In genomic region chr18:5296706-5297320, GRCh38 we compare ENCODE assay signal across 8 cellular contexts. TPM values are rescaled to one million over a fixed set of nuclear protein-coding genes. Genes with fewer than 3 reads are reported as not detected.
DNase-seq lines count a peak whose midpoint lies in the region; ATAC-seq and TF ChIP-seq lines count a peak whose summit lies in the region.

No MANE protein-coding gene starts in this region.

- H3K27ac Mint-ChIP-seq in IgD-negative memory B cell = peak overlapping the region; percentile 92 to 97 (median 96)
- peak overlapping the region; percentile 96 to 100 (median 99) for H3K27ac Mint-ChIP-seq in nephron
- peak overlapping the region; percentile 97 to 99 for H3K27ac Mint-ChIP-seq in stimulated activated naive CD8-positive, alpha-beta T cell treated with anti-CD3 and anti-CD28 coated beads, Interleukin-15, amount 100 ng/mL, for 72 hours

- peaks cover 11 to 21% (median 11%) of the 10 kb centered on the region in 3 donors for H3K4me1 Mint-ChIP-seq in IgD-negative memory B cell
- peaks cover 15% of the 10 kb centered on the region for H3K4me1 Mint-ChIP-seq in nephron
- peaks cover 31% of the 10 kb centered on the region for H3K4me1 Mint-ChIP-seq in stimulated activated naive CD8-positive, alpha-beta T cell treated with anti-CD3 and anti-CD28 coated beads, Interleukin-15, amount 100 ng/mL, for 72 hours

- TF ChIP-seq CTCF in fibroblast of villous mesenchyme (IDR thresholded peaks at IDR 0.05; ENCODE audit: insufficient read depth, low read depth, low read length) (no peak), nephron (IDR thresholded peaks at IDR 0.05; ENCODE audit: unreplicated experiment in 3 of 3) (no peak)

- H3K4me3 Mint-ChIP-seq in IgD-negative memory B cell (peak overlapping the region; percentile 90 to 99 (median 97)), nephron (peak overlapping the region; percentile 88 to 96 (median 94))
- H3K4me3 Mint-ChIP-seq in stimulated activated naive CD8-positive, alpha-beta T cell treated with anti-CD3 and anti-CD28 coated beads, Interleukin-15, amount 100 ng/mL, for 72 hours = peak overlapping the region; percentile 92 to 93

- peak overlapping the region; percentile 75 for H3K4me3 ChIP-seq in fibroblast of villous mesenchyme (ENCODE audit: low read depth, low read length)

- peak; percentile 19 for ATAC-seq in GM21619 (IDR thresholded peaks at IDR 0.05; ENCODE audit: unreplicated experiment)
- peak; percentile 44 for ATAC-seq in stimulated activated naive CD8-positive, alpha-beta T cell treated with anti-CD3 and anti-CD28 coated beads, Interleukin-15, amount 100 ng/mL, for 72 hours

- H3K9me3 Mint-ChIP-seq in IgD-negative memory B cell = no peaks in the 10 kb centered on the region
- no peaks in the 10 kb centered on the region for H3K9me3 Mint-ChIP-seq in nephron
- no peaks in the 10 kb centered on the region for H3K9me3 Mint-ChIP-seq in stimulated activated naive CD8-positive, alpha-beta T cell treated with anti-CD3 and anti-CD28 coated beads, Interleukin-15, amount 100 ng/mL, for 72 hours

- DNase-seq in D341Med (ENCODE audit: low spot score) = peak; percentile 87
- peak; percentile 51 for DNase-seq in activated gamma-delta T cell (lab: John Stamatoyannopoulos, UW)
- peak; percentile 83 for DNase-seq in fibroblast of villous mesenchyme (ENCODE audit: low read depth)
- DNase-seq in stimulated activated naive CD8-positive, alpha-beta T cell treated with anti-CD3 and anti-CD28 coated beads, Interleukin-15, amount 100 ng/mL, for 72 hours = peak; percentile 57 to 81

- H3K27me3 Mint-ChIP-seq in IgD-negative memory B cell = peaks cover 5% of the 10 kb centered on the region
- peaks cover 11% of the 10 kb centered on the region for H3K27me3 Mint-ChIP-seq in nephron (ENCODE audit: low read depth)
- peaks cover 10% of the 10 kb centered on the region for H3K27me3 Mint-ChIP-seq in stimulated activated naive CD8-positive, alpha-beta T cell treated with anti-CD3 and anti-CD28 coated beads, Interleukin-15, amount 100 ng/mL, for 72 hours

- H3K36me3 Mint-ChIP-seq in IgD-negative memory B cell = peaks cover under 1% of the 10 kb centered on the region
- peaks cover 5% of the 10 kb centered on the region for H3K36me3 Mint-ChIP-seq in nephron (ENCODE audit: low read depth)

TF ChIP-seq in PFSK-1, 5 proteins besides CTCF, POLR2A, EP300 and RAD21:
- peak; percentile 57 for TF ChIP-seq FOXP2 (optimal IDR thresholded peaks at IDR 0.05; ENCODE audit: borderline replicate concordance, extremely low read depth, extremely low read length, insufficient read depth)
- TF ChIP-seq REST (IDR thresholded peaks at IDR 0.05; ENCODE audit: insufficient read depth in 1 of 2, low read depth in 2 of 2, low read length in 2 of 2) = no peak
- TF ChIP-seq POLR2AphosphoS5 (IDR thresholded peaks at IDR 0.05; ENCODE audit: low read depth, low read length) = 0 out of 2 replicates have a peak, but pooled peaks have one; percentile 22
- TF ChIP-seq TAF1 (IDR thresholded peaks at IDR 0.05; ENCODE audit: borderline replicate concordance, insufficient read depth, low read length) = peak; percentile 19; the same call in 1 of the 2 replicates

RNA-seq across cellular contexts. Expression of gene ZBTB14, which starts 1.3 kb away (rescaled TPM):
- 12.8 TPM for polyA plus RNA-seq in IgD-negative memory B cell
- 3.9 TPM for polyA plus RNA-seq in PFSK-1 (2012; ENCODE audit: insufficient read length, low read depth)
- total RNA-seq in fibroblast of villous mesenchyme = 10.6 and 14.2 TPM in 2 replicates

Comparison
In these comparisons a context has a peak if more than half of its experiments do, and no peak if none do; other contexts are left out.
1. Peak in every context shown above with its lines: DNase-seq, ATAC-seq and H3K4me3 ChIP-seq.